ENCODE assay signal across 13 cellular contexts in the genomic region with DNA sequence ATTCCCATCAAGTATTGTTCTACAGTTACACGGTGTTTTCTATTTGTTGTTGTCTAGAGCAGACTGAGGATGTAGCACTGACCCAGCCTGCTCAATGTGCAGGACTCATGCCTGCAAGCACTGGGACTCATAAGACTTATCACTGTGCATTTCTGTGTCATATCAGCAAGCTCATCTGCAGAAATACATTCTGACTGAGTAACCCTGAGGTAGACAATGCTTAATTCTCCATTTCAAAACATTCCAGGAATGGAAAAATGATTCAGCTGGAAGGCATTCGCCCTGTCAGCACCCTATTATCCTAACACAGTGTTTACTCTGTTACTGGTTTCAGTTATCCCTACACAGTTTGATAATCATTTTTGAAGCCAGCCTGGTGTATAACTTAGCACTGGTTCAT.
A peak's percentile ranks its signal among the peaks of the same experiment; 100 is the strongest.
DNase-seq lines count a peak whose midpoint lies in the region; ATAC-seq and TF ChIP-seq lines count a peak whose summit lies in the region.
"Had no signal": no experiment of that assay in that cellular context is flagged by ENCODE, and none has a peak within 500 bp of the region (broad histone marks: within the 10 kb centered on the region; RNA-seq: fewer than 3 reads in every experiment).

No MANE protein-coding gene starts in this region.

- H3K27me3 ChIP-seq in cardiac muscle cell: no peaks in the 10 kb centered on the region
- H3K27me3 ChIP-seq in heart right ventricle: no peaks in the 10 kb centered on the region
- H3K27me3 ChIP-seq: BLaER1, pancreas had no signal

- intact Hi-C loops in heart right ventricle (cut with DNase I): no loop called here

- no peak for ATAC-seq in heart right ventricle
- no peak for ATAC-seq in GM18861 (IDR thresholded peaks at IDR 0.05; ENCODE audit: unreplicated experiment)
- ATAC-seq: pancreas; stimulated activated effector memory CD8-positive, alpha-beta T cell treated with anti-CD3 and anti-CD28 coated beads, Interleukin-12 subunit alpha, Interleukin-12 subunit beta, amount 100 ng/mL, for 72 hours had no signal

- peaks cover 10% of the 10 kb centered on the region for H3K4me1 ChIP-seq in cardiac muscle cell (ENCODE audit: low read depth)
- peaks cover 0 to 10% (median 0%) of the 10 kb centered on the region in 9 donors for H3K4me1 ChIP-seq in heart right ventricle
- H3K4me1 ChIP-seq: BLaER1, pancreas had no signal

- H3K36me3 ChIP-seq in cardiac muscle cell (no peaks in the 10 kb centered on the region), heart right ventricle (no peaks in the 10 kb centered on the region)
- H3K36me3 ChIP-seq: BLaER1, pancreas had no signal

- H3K27ac ChIP-seq in cardiac muscle cell: no peak overlapping the region
- H3K27ac ChIP-seq in heart right ventricle: no peak overlapping the region
- H3K27ac ChIP-seq: BLaER1, pancreas had no signal

- H3K4me3 ChIP-seq in cardiac muscle cell (no peak overlapping the region), heart right ventricle (no peak overlapping the region)
- H3K4me3 ChIP-seq: BLaER1, pancreas had no signal

- DNase-seq in cardiac muscle cell (ENCODE audit: low read depth in 1 of 2, low spot score in 1 of 2) (peak; percentile 24 to 93), heart right ventricle (no peak), SW480 (ENCODE audit: low spot score) (peak; percentile 30), glomerular visceral epithelial cell (ENCODE audit: extremely low spot score) (peak; percentile 84), DMS 273 treated with DMSO at 0.1 percent for 48 hours (lab: John Stamatoyannopoulos, UW) (no peak), ecto neural progenitor cell (ENCODE audit: low spot score) (no peak), T-helper 1 cell (no peak)
- DNase-seq: activated naive CD4-positive, alpha-beta T cell; NCI-H1436 treated with DMSO at 0.1 percent for 48 hours; pancreas had no signal

- whole genome bisulfite sequencing in heart right ventricle, 2 donors: 22 to 25% methylated on average over 2 of the region's 2 CpGs

- no peaks in the 10 kb centered on the region for H3K9me3 ChIP-seq in cardiac muscle cell (ENCODE audit: low read depth)
- H3K9me3 ChIP-seq in heart right ventricle: no peaks in the 10 kb centered on the region
- H3K9me3 ChIP-seq: BLaER1, pancreas had no signal

- TF ChIP-seq CTCF in cardiac muscle cell (IDR thresholded peaks at IDR 0.05; ENCODE audit: low read depth, low read length) (no peak), heart right ventricle (IDR thresholded peaks at IDR 0.05) (no peak)

Comparison
In these comparisons a context has a peak if more than half of its experiments do, and no peak if none do; other contexts are left out.
1. DNase-seq: peak in cardiac muscle cell (2 of 2), SW480 (single experiment) and glomerular visceral epithelial cell (single experiment); none in heart right ventricle (0 of 2), DMS 273 treated with DMSO at 0.1 percent for 48 hours (single experiment), ecto neural progenitor cell (single experiment) and T-helper 1 cell (0 of 5).